In the genomic region with DNA sequence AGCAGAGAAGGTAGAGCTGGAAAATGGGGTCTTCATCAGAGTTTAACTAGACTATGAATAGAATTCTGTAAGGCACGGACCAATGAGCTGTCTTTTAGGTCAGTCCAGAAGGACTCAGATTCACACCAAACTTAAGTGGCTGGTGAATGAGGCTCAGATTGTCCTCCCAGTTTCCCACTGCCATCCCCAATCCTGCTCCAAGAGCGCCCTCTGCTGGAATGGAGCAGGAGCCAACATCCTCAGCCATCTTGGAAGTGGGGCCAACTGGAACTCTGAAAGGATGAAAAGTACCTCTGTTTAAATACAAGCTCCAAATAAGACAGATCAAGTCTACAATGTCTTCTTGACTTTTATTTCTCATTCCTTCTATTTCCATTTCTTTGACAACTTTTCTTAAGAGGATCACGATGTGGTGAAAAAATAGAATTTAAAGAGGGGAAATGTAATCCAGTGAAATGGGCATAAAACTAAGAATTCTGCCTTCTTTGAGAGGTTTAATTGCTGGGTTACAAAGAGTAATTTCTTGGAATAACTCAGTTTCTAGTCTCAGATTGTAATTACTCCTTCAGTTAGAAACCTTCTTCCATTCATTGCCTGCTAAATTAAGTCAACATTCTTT, we compare ENCODE assay signal across 8 cellular contexts.
DNase-seq lines count a peak whose midpoint lies in the region; ATAC-seq and TF ChIP-seq lines count a peak whose summit lies in the region.

No MANE protein-coding gene starts in this region.

- TF ChIP-seq POLR2A in right lobe of liver (IDR thresholded peaks at IDR 0.05) = no peak

- ATAC-seq in HG03066 (IDR thresholded peaks at IDR 0.05; ENCODE audit: low read depth, unreplicated experiment) (peak; percentile 62), right lobe of liver (peak; percentile 65 to 78 (median 75))

- intact Hi-C loops in right lobe of liver (cut with DNase I) = no loop called here

- no peaks in the 10 kb centered on the region for H3K9me3 ChIP-seq in right lobe of liver

- DNase-seq in DMS114 treated with DMSO at 0.1 percent for 48 hours (lab: John Stamatoyannopoulos, UW; ENCODE audit: unreplicated experiment) (peak; percentile 62), NCI-H460 (ENCODE audit: extremely low read depth, low read depth) (peak; percentile 85), choroid plexus epithelial cell (ENCODE audit: low read depth) (peak; percentile 95), right lobe of liver (peak; percentile 78 to 84 (median 80)), mesenteric fat pad (ENCODE audit: low spot score) (no peak)
- DNase-seq in activated CD4-positive, alpha-beta T cell treated with anti-CD3 and anti-CD28 coated beads for 4 hours = peak; percentile 75 to 79
- peak; percentile 57 to 66 (median 62) for DNase-seq in stimulated activated CD4-positive, alpha-beta T cell treated with anti-CD3 and anti-CD28 coated beads, TNF-alpha, amount 100 ng/mL, for 4 hours (ENCODE audit: low read depth in 3 of 3)

- no peak overlapping the region for H3K27ac ChIP-seq in right lobe of liver

- H3K4me3 ChIP-seq in choroid plexus epithelial cell (ENCODE audit: low read depth, low read length) (no peak overlapping the region), right lobe of liver (no peak overlapping the region)

- no peaks in the 10 kb centered on the region for H3K27me3 ChIP-seq in right lobe of liver

- H3K4me1 ChIP-seq in right lobe of liver = peaks cover 0 to 45% (median 14%) of the 10 kb centered on the region in 4 donors

- 33% methylated on average over 3 of the region's 3 CpGs for WGBS in right lobe of liver (ENCODE audit: insufficient coverage, low coverage, low lambda C conversion rate, missing lambda C conversion rate)

- TF ChIP-seq CTCF in choroid plexus epithelial cell (conservative IDR thresholded peaks at IDR 0.05; ENCODE audit: low read depth, low read length) (peak; percentile 99), right lobe of liver (IDR thresholded peaks at IDR 0.05) (peak; percentile 94 to 98 (median 96))

- H3K36me3 ChIP-seq in right lobe of liver = no peaks in the 10 kb centered on the region
